Comparison of ENCODE assay signal across 17 cellular contexts in the genomic region with DNA sequence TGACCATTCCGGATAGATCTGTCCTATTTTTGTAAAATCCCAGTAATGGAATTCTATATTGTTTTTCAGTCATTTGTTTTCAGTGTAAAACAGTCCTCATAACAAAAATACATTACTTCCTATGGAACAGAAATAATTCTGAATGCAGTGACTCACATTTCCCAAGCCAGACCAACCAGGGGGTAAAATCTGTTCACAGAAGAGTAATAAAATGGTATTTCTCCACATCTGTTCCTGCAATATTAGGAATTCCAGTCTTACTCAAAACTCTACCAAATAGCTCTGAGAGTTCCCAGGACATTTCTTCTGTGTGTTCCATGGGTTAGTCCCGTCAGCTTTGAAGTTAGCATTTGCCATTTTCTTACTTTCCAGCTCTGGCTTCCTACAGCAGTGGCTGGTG. TPM values are rescaled to one million over a fixed set of nuclear protein-coding genes. Genes with fewer than 3 reads are reported as not detected.
DNase-seq lines count a peak whose midpoint lies in the region; ATAC-seq and TF ChIP-seq lines count a peak whose summit lies in the region.
"Had no signal": no experiment of that assay in that cellular context is flagged by ENCODE, and none has a peak within 500 bp of the region (broad histone marks: within the 10 kb centered on the region; RNA-seq: fewer than 3 reads in every experiment).

No MANE protein-coding gene starts in this region.

- no peaks in the 10 kb centered on the region for H3K9me3 ChIP-seq in SJSA1 (replicated peaks)
- H3K9me3 ChIP-seq in skeletal muscle satellite cell (replicated peaks; ENCODE audit: low read length) = no peaks in the 10 kb centered on the region
- H3K9me3 ChIP-seq: left lung had no signal

- CTCF ChIA-PET in BJ (lab: Yijun Ruan, JAX) = interaction anchor here (1.0 to 2.3 kb wide), 3 partner anchors 16 to 171 kb away, joined by 3 to 7 read pairs (median 6); no protein-coding TSS in a partner anchor
- CTCF ChIA-PET in activated CD8-positive, alpha-beta T cell treated with anti-CD3 and anti-CD28 coated beads for 36 hours (lab: Charles Lee) = interaction anchor here (2.1 kb wide), 1 partner anchor 16 kb away, joined by 7 read pairs; no protein-coding TSS in a partner anchor

- H3K9ac ChIP-seq in skeletal muscle satellite cell (ENCODE audit: low read depth, low read length) = peak overlapping the region; percentile 89

- no peak overlapping the region for H3K4me3 Mint-ChIP-seq in activated CD8-positive, alpha-beta T cell treated with anti-CD3 and anti-CD28 coated beads for 36 hours
- H3K4me3 Mint-ChIP-seq: activated CD4-positive, alpha-beta T cell treated with anti-CD3 and anti-CD28 coated beads, Interleukin-2, amount 10 ng/mL, durations not matched to agents 24 days and 14 days; CD4-positive, alpha-beta memory T cell; central memory CD8-positive, alpha-beta T cell; stimulated activated naive CD8-positive, alpha-beta T cell treated with anti-CD3 and anti-CD28 coated beads, Interleukin-15, Interleukin-2, amounts not matched to agents 100 ng/mL and 50 ng/mL, for 24 hours; T-helper 1 cell treated with Interleukin-12 subunit alpha and Interleukin-12 subunit beta and Interleukin-4 antibody, amounts not matched to agents 30 μg/mL and 1 μg/mL, for 36 hours had no signal

- H3K36me3 ChIP-seq in BJ (ENCODE audit: control insufficient read depth, insufficient read depth, low read length) = no peaks in the 10 kb centered on the region
- no peaks in the 10 kb centered on the region for H3K36me3 ChIP-seq in SJSA1
- H3K36me3 ChIP-seq in skeletal muscle satellite cell (ENCODE audit: insufficient read depth, low read length) = no peaks in the 10 kb centered on the region
- H3K36me3 ChIP-seq: left lung had no signal

- H3K27me3 ChIP-seq in BJ (ENCODE audit: control insufficient read depth, insufficient read depth, low read length) (no peaks in the 10 kb centered on the region), SJSA1 (replicated peaks) (no peaks in the 10 kb centered on the region), skeletal muscle satellite cell (ENCODE audit: control insufficient read depth, insufficient read depth, low read length) (no peaks in the 10 kb centered on the region)
- H3K27me3 ChIP-seq: left lung had no signal

- H3K4me2 ChIP-seq in skeletal muscle satellite cell (ENCODE audit: low read length) = peak overlapping the region; percentile 92

- H3K4me1 ChIP-seq in SJSA1 (replicated peaks) (peaks cover 57% of the 10 kb centered on the region), skeletal muscle satellite cell (ENCODE audit: control insufficient read depth, insufficient read depth, low read length) (peaks cover 56% of the 10 kb centered on the region)
- H3K4me1 ChIP-seq: left lung had no signal

- no peak for TF ChIP-seq CTCF in BJ (IDR thresholded peaks at IDR 0.05; ENCODE audit: insufficient read depth, low read depth, low read length)
- no peak for TF ChIP-seq CTCF in activated CD8-positive, alpha-beta T cell treated with anti-CD3 and anti-CD28 coated beads for 36 hours (IDR thresholded peaks at IDR 0.05)

- no peaks in the 10 kb centered on the region for H3K36me3 Mint-ChIP-seq in activated CD8-positive, alpha-beta T cell treated with anti-CD3 and anti-CD28 coated beads for 36 hours (ENCODE audit: low read depth)

- H3K27me3 Mint-ChIP-seq in activated CD8-positive, alpha-beta T cell treated with anti-CD3 and anti-CD28 coated beads for 36 hours = peaks cover 5% of the 10 kb centered on the region

- H3K27ac ChIP-seq in SJSA1 = peak overlapping the region; percentile 86; the same call in 1 of the 2 replicates
- no peak overlapping the region for H3K27ac ChIP-seq in caudate nucleus (ENCODE audit: low read depth, low read length)

- H3K4me3 ChIP-seq in BJ (ENCODE audit: low read depth, low read length) (no peak overlapping the region), SJSA1 (no peak overlapping the region), skeletal muscle satellite cell (ENCODE audit: low read length) (peak overlapping the region; percentile 13)
- H3K4me3 ChIP-seq: left lung had no signal

- ATAC-seq in activated CD8-positive, alpha-beta T cell treated with anti-CD3 and anti-CD28 coated beads for 36 hours = no peak
- ATAC-seq: left lung had no signal

- H3K9me3 Mint-ChIP-seq in activated CD8-positive, alpha-beta T cell treated with anti-CD3 and anti-CD28 coated beads for 36 hours = no peaks in the 10 kb centered on the region
- H3K9me3 Mint-ChIP-seq: activated CD4-positive, alpha-beta T cell treated with anti-CD3 and anti-CD28 coated beads, Interleukin-2, amount 10 ng/mL, durations not matched to agents 24 days and 14 days; CD4-positive, alpha-beta memory T cell; central memory CD8-positive, alpha-beta T cell; stimulated activated naive CD8-positive, alpha-beta T cell treated with anti-CD3 and anti-CD28 coated beads, Interleukin-15, Interleukin-2, amounts not matched to agents 100 ng/mL and 50 ng/mL, for 24 hours; T-helper 1 cell treated with Interleukin-12 subunit alpha and Interleukin-12 subunit beta and Interleukin-4 antibody, amounts not matched to agents 30 μg/mL and 1 μg/mL, for 36 hours had no signal

- POLR2A ChIA-PET in BJ (lab: Charles Lee) = interaction anchor here (0.5 kb wide), 1 partner anchor 11 kb away, joined by 5 read pairs; no protein-coding TSS in a partner anchor
- POLR2A ChIA-PET in activated CD8-positive, alpha-beta T cell treated with anti-CD3 and anti-CD28 coated beads for 36 hours (lab: Charles Lee) = no interaction called here

- H3K4me1 Mint-ChIP-seq in activated CD8-positive, alpha-beta T cell treated with anti-CD3 and anti-CD28 coated beads for 36 hours (ENCODE audit: low read depth) = peaks cover 2% of the 10 kb centered on the region
- H3K4me1 Mint-ChIP-seq: central memory CD8-positive, alpha-beta T cell had no signal

- no peak overlapping the region for H3K27ac Mint-ChIP-seq in activated CD8-positive, alpha-beta T cell treated with anti-CD3 and anti-CD28 coated beads for 36 hours
- H3K27ac Mint-ChIP-seq: activated CD4-positive, alpha-beta T cell treated with anti-CD3 and anti-CD28 coated beads, Interleukin-2, amount 10 ng/mL, durations not matched to agents 24 days and 14 days; CD4-positive, alpha-beta memory T cell; stimulated activated naive CD8-positive, alpha-beta T cell treated with anti-CD3 and anti-CD28 coated beads, Interleukin-15, Interleukin-2, amounts not matched to agents 100 ng/mL and 50 ng/mL, for 24 hours; T-helper 1 cell treated with Interleukin-12 subunit alpha and Interleukin-12 subunit beta and Interleukin-4 antibody, amounts not matched to agents 30 μg/mL and 1 μg/mL, for 36 hours had no signal

- peak; percentile 76 for DNase-seq in BJ (ENCODE audit: low read depth)
- peak in 1 of 2 experiments; percentile 17 for DNase-seq in SJSA1 (ENCODE audit: low read depth in 1 of 2, low spot score in 2 of 2)
- peak; percentile 90 for DNase-seq in fibroblast of peridontal ligament (ENCODE audit: extremely low read depth)
- DNase-seq in activated CD8-positive, alpha-beta T cell treated with anti-CD3 and anti-CD28 coated beads for 36 hours = no peak
- DNase-seq in caudate nucleus (lab: John Stamatoyannopoulos, UW) = no peak
- no peak for DNase-seq in GM19238 (ENCODE audit: insufficient read length, low spot score)
- no peak for DNase-seq in activated CD4-positive, CD25-positive, alpha-beta regulatory T cell treated with anti-CD3 and anti-CD28 coated beads, Interleukin-2, amount 50 U/mL, for 72 hours
- DNase-seq: activated CD4-positive, alpha-beta T cell treated with anti-CD3 and anti-CD28 coated beads, Interleukin-2, amount 10 ng/mL, durations not matched to agents 24 days and 14 days; CD4-positive, alpha-beta memory T cell; left lung; NCI-H2171; occipital lobe; stimulated activated CD4-positive, alpha-beta T cell treated with anti-CD3 and anti-CD28 coated beads, Interleukin-4, amount 100 ng/mL, for 4 hours had no signal

- intact Hi-C loops in activated CD8-positive, alpha-beta T cell treated with anti-CD3 and anti-CD28 coated beads for 36 hours (cut with micrococcal nuclease) = no loop called here

RNA-seq across cellular contexts. Expression of a gene that starts 2.6 kb away (rescaled TPM):
- 267 and 282 TPM in 2 replicates for polyA plus RNA-seq in BJ (2011; rRNA removed)
- polyA minus RNA-seq in BJ (2011; rRNA and poly(A)+ RNA removed) = 348 and 481 TPM in 2 replicates
- 52.7 and 62.8 TPM in 2 replicates for total RNA-seq in SJSA1 (2014; rRNA removed; shearing (Covaris generic))
- total RNA-seq in skeletal muscle satellite cell (2012; rRNA removed) = 165 and 169 TPM in 2 replicates
- total RNA-seq in activated CD8-positive, alpha-beta T cell treated with anti-CD3 and anti-CD28 coated beads for 36 hours = under 1 TPM; 0.31 to 0.45 TPM

Comparison
In these comparisons a context has a peak if more than half of its experiments do, and no peak if none do; other contexts are left out.
1. DNase-seq: peak in BJ (single experiment) and fibroblast of peridontal ligament (single experiment); none in activated CD8-positive, alpha-beta T cell treated with anti-CD3 and anti-CD28 coated beads for 36 hours (single experiment), caudate nucleus (0 of 61), GM19238 (single experiment) and activated CD4-positive, CD25-positive, alpha-beta regulatory T cell treated with anti-CD3 and anti-CD28 coated beads, Interleukin-2, amount 50 U/mL, for 72 hours (single experiment).
2. RNA of a gene that starts 2.6 kb away (total RNA-seq): 52.7 to 62.8 TPM in SJSA1; 0.31 to 0.45 TPM in activated CD8-positive, alpha-beta T cell treated with anti-CD3 and anti-CD28 coated beads for 36 hours; every median in the first group is over 10 times any median in the second.